ENCODE assay signal across 13 cellular contexts in genomic region chr18:46660955-46661749, GRCh38. TPM values are rescaled to one million over a fixed set of nuclear protein-coding genes. Genes with fewer than 3 reads are reported as not detected.
DNase-seq lines count a peak whose midpoint lies in the region; ATAC-seq and TF ChIP-seq lines count a peak whose summit lies in the region.
"Had no signal": no experiment of that assay in that cellular context is flagged by ENCODE, and none has a peak within 500 bp of the region (broad histone marks: within the 10 kb centered on the region; RNA-seq: fewer than 3 reads in every experiment).

No MANE protein-coding gene starts in this region.

- H3K4me1 ChIP-seq in RWPE2 (ENCODE audit: insufficient read depth, poor library complexity, severe bottlenecking) = no peaks in the 10 kb centered on the region
- H3K4me1 ChIP-seq: heart left ventricle had no signal

- no peaks in the 10 kb centered on the region for H3K36me3 Mint-ChIP-seq in activated T-cell treated with anti-CD3 and anti-CD28 coated beads, Interleukin-2, amount 50 U/mL, for 4 hours (ENCODE audit: insufficient read depth)
- H3K36me3 Mint-ChIP-seq: activated naive CD8-positive, alpha-beta T cell treated with anti-CD3 and anti-CD28 coated beads, Interleukin-2, amount 10 ng/mL, durations not matched to agents 7 days and 5 days had no signal

- H3K36me3 ChIP-seq in RWPE2 (ENCODE audit: low read depth) = no peaks in the 10 kb centered on the region
- H3K36me3 ChIP-seq: heart left ventricle had no signal

- DNase-seq in GM03348 (ENCODE audit: low spot score) (peak; percentile 64), RWPE2 (ENCODE audit: low spot score) (no peak), foreskin melanocyte (peak; percentile 11), putamen (ENCODE audit: low spot score) (peak; percentile 83), cortex of kidney (lab: John Stamatoyannopoulos, UW) (no peak)
- DNase-seq in activated T-cell treated with anti-CD3 and anti-CD28 coated beads, Interleukin-2, amount 50 U/mL, for 4 hours = no peak
- DNase-seq: activated naive CD8-positive, alpha-beta T cell treated with anti-CD3 and anti-CD28 coated beads, Interleukin-2, amount 10 ng/mL, durations not matched to agents 7 days and 5 days; heart left ventricle; NK-92 treated with Interleukin-12 subunit alpha and Interleukin-12 subunit beta, amount 100 ng/mL, for 24 hours; stimulated activated naive CD4-positive, alpha-beta T cell had no signal

- no peaks in the 10 kb centered on the region for H3K9me3 Mint-ChIP-seq in activated T-cell treated with anti-CD3 and anti-CD28 coated beads, Interleukin-2, amount 50 U/mL, for 4 hours
- H3K9me3 Mint-ChIP-seq: activated naive CD8-positive, alpha-beta T cell treated with anti-CD3 and anti-CD28 coated beads, Interleukin-2, amount 10 ng/mL, durations not matched to agents 7 days and 5 days had no signal

- no peaks in the 10 kb centered on the region for H3K9me3 ChIP-seq in RWPE2 (ENCODE audit: severe bottlenecking)
- H3K9me3 ChIP-seq: heart left ventricle had no signal

- H3K27me3 Mint-ChIP-seq in activated T-cell treated with anti-CD3 and anti-CD28 coated beads, Interleukin-2, amount 50 U/mL, for 4 hours (ENCODE audit: low read depth) = no peaks in the 10 kb centered on the region

- no peak overlapping the region for H3K4me3 ChIP-seq in RWPE2 (ENCODE audit: severe bottlenecking)
- H3K4me3 ChIP-seq: heart left ventricle had no signal

- no peak overlapping the region for H3K27ac ChIP-seq in RWPE2 (ENCODE audit: poor library complexity, severe bottlenecking)
- H3K27ac ChIP-seq: heart left ventricle had no signal

- no peaks in the 10 kb centered on the region for H3K27me3 ChIP-seq in RWPE2 (ENCODE audit: insufficient read depth, poor library complexity, severe bottlenecking)

- ATAC-seq in RWPE2 (ENCODE audit: low read depth) (0 out of 3 replicates have a peak, but pooled peaks have one; percentile 19), GM18907 (IDR thresholded peaks at IDR 0.05; ENCODE audit: unreplicated experiment) (no peak), GM18502 (IDR thresholded peaks at IDR 0.05; ENCODE audit: poor library complexity, unreplicated experiment) (no peak)
- no peak for ATAC-seq in activated T-cell treated with anti-CD3 and anti-CD28 coated beads, Interleukin-2, amount 50 U/mL, for 4 hours

- no peaks in the 10 kb centered on the region for H3K4me1 Mint-ChIP-seq in activated T-cell treated with anti-CD3 and anti-CD28 coated beads, Interleukin-2, amount 50 U/mL, for 4 hours (ENCODE audit: low read depth)
- H3K4me1 Mint-ChIP-seq: activated naive CD8-positive, alpha-beta T cell treated with anti-CD3 and anti-CD28 coated beads, Interleukin-2, amount 10 ng/mL, durations not matched to agents 7 days and 5 days had no signal

- no peak for TF ChIP-seq CTCF in RWPE2 (IDR thresholded peaks at IDR 0.05; ENCODE audit: poor library complexity, severe bottlenecking)

- H3K4me3 Mint-ChIP-seq in activated T-cell treated with anti-CD3 and anti-CD28 coated beads, Interleukin-2, amount 50 U/mL, for 4 hours = no peak overlapping the region
- H3K4me3 Mint-ChIP-seq: activated naive CD8-positive, alpha-beta T cell treated with anti-CD3 and anti-CD28 coated beads, Interleukin-2, amount 10 ng/mL, durations not matched to agents 7 days and 5 days had no signal

RNA-seq across cellular contexts. Expression of gene LOXHD1, which starts 4.1 kb away (rescaled TPM):
- not detected for total RNA-seq in activated T-cell treated with anti-CD3 and anti-CD28 coated beads, Interleukin-2, amount 50 U/mL, for 4 hours
- total RNA-seq: HT1080 had no signal

Comparison
In these comparisons a context has a peak if more than half of its experiments do, and no peak if none do; other contexts are left out.
1. DNase-seq: peak in GM03348 (single experiment), foreskin melanocyte (single experiment) and putamen (single experiment); none in RWPE2 (single experiment), activated T-cell treated with anti-CD3 and anti-CD28 coated beads, Interleukin-2, amount 50 U/mL, for 4 hours (single experiment) and cortex of kidney (single experiment).